In genomic region chr4:77493829-77494551, GRCh38 we compare ENCODE assay signal across 10 cellular contexts.
DNase-seq lines count a peak whose midpoint lies in the region; ATAC-seq and TF ChIP-seq lines count a peak whose summit lies in the region.
"Had no signal": no experiment of that assay in that cellular context is flagged by ENCODE, and none has a peak within 500 bp of the region (broad histone marks: within the 10 kb centered on the region; RNA-seq: fewer than 3 reads in every experiment).

No MANE protein-coding gene starts in this region.

- H3K36me3 ChIP-seq in right lobe of liver, result no peaks in the 10 kb centered on the region
- no peaks in the 10 kb centered on the region for H3K36me3 ChIP-seq in aorta (ENCODE audit: control insufficient read depth in 1 of 2, insufficient read depth in 2 of 2, low read length in 1 of 2)
- H3K36me3 ChIP-seq: right atrium auricular region had no signal

- H3K4me1 ChIP-seq in right lobe of liver, result peaks cover 0 to 40% (median 0%) of the 10 kb centered on the region in 4 donors
- no peaks in the 10 kb centered on the region for H3K4me1 ChIP-seq in aorta (ENCODE audit: control insufficient read depth in 1 of 2, insufficient read depth in 2 of 2, low read length in 2 of 2)
- H3K4me1 ChIP-seq: right atrium auricular region had no signal

- H3K27me3 ChIP-seq in right lobe of liver, result no peaks in the 10 kb centered on the region
- H3K27me3 ChIP-seq in aorta (ENCODE audit: control insufficient read depth in 1 of 2, insufficient read depth in 2 of 2, low read length in 1 of 2), result no peaks in the 10 kb centered on the region
- H3K27me3 ChIP-seq: right atrium auricular region had no signal

- no peak for TF ChIP-seq CTCF in right lobe of liver (IDR thresholded peaks at IDR 0.05)

- no peaks in the 10 kb centered on the region for H3K9me3 Mint-ChIP-seq in activated T-helper 2 cell treated with anti-CD3 and anti-CD28 coated beads, Interferon-gamma antibody, Interleukin-2, Interleukin-4, amounts not matched to agents 10 μg/mL and 5 μg/mL and 100 μg/mL, durations not matched to agents 14 hours and 24 hours and 36 hours

- H3K36me3 Mint-ChIP-seq in activated T-helper 2 cell treated with anti-CD3 and anti-CD28 coated beads, Interferon-gamma antibody, Interleukin-2, Interleukin-4, amounts not matched to agents 10 μg/mL and 5 μg/mL and 100 μg/mL, durations not matched to agents 14 hours and 24 hours and 36 hours (ENCODE audit: low read depth), result no peaks in the 10 kb centered on the region

- 78% methylated on average over 2 of the region's 2 CpGs for WGBS in right lobe of liver (ENCODE audit: insufficient coverage, low coverage, low lambda C conversion rate, missing lambda C conversion rate)
- 82 to 88% methylated on average over 2 of the region's 2 CpGs for WGBS in aorta, 2 donors

- H3K27me3 Mint-ChIP-seq in activated T-helper 2 cell treated with anti-CD3 and anti-CD28 coated beads, Interferon-gamma antibody, Interleukin-2, Interleukin-4, amounts not matched to agents 10 μg/mL and 5 μg/mL and 100 μg/mL, durations not matched to agents 14 hours and 24 hours and 36 hours (ENCODE audit: low read depth), result peaks cover 14% of the 10 kb centered on the region

- no peak overlapping the region for H3K27ac Mint-ChIP-seq in activated T-helper 2 cell treated with anti-CD3 and anti-CD28 coated beads, Interferon-gamma antibody, Interleukin-2, Interleukin-4, amounts not matched to agents 10 μg/mL and 5 μg/mL and 100 μg/mL, durations not matched to agents 14 hours and 24 hours and 36 hours

- H3K27ac ChIP-seq in right lobe of liver, result peak overlapping the region in 2 of 3 donors; percentile 18 to 69
- H3K27ac ChIP-seq in aorta (ENCODE audit: low read depth in 1 of 2, low read length in 2 of 2), result no peak overlapping the region
- H3K27ac ChIP-seq: right atrium auricular region had no signal

- DNase-seq in GOT3 (lab: John Stamatoyannopoulos, UW), result peak; percentile 5
- no peak for DNase-seq in right lobe of liver
- DNase-seq in aorta, result no peak
- no peak for DNase-seq in activated T-helper 2 cell treated with anti-CD3 and anti-CD28 coated beads, Interferon-gamma antibody, Interleukin-2, Interleukin-4, amounts not matched to agents 10 μg/mL and 5 μg/mL and 100 μg/mL, durations not matched to agents 14 hours and 24 hours and 36 hours (ENCODE audit: low spot score)
- no peak for DNase-seq in NK-92 treated with Interleukin-12 subunit alpha and Interleukin-12 subunit beta, amount 100 ng/mL, for 24 hours (lab: John Stamatoyannopoulos, UW)
- DNase-seq: NCI-H187 had no signal

- peak overlapping the region in 2 of 3 donors; percentile 50 to 51 for H3K4me3 ChIP-seq in right lobe of liver
- no peak overlapping the region for H3K4me3 ChIP-seq in aorta (ENCODE audit: low read length in 2 of 2)
- H3K4me3 ChIP-seq: right atrium auricular region had no signal

- no peak overlapping the region for H3K4me3 Mint-ChIP-seq in activated T-helper 2 cell treated with anti-CD3 and anti-CD28 coated beads, Interferon-gamma antibody, Interleukin-2, Interleukin-4, amounts not matched to agents 10 μg/mL and 5 μg/mL and 100 μg/mL, durations not matched to agents 14 hours and 24 hours and 36 hours (ENCODE audit: low read depth)

- TF ChIP-seq POLR2A in right lobe of liver (IDR thresholded peaks at IDR 0.05), result no peak

- ATAC-seq in GM18519 (IDR thresholded peaks at IDR 0.05; ENCODE audit: low FRiP score, unreplicated experiment) (peak; percentile 23), HG03469 (IDR thresholded peaks at IDR 0.05; ENCODE audit: unreplicated experiment) (peak; percentile 43), right lobe of liver (peak; percentile 37 to 91 (median 73)), GM21367 (IDR thresholded peaks at IDR 0.05; ENCODE audit: unreplicated experiment) (no peak), aorta (ENCODE audit: low FRiP score) (no peak)

- no peaks in the 10 kb centered on the region for H3K4me1 Mint-ChIP-seq in activated T-helper 2 cell treated with anti-CD3 and anti-CD28 coated beads, Interferon-gamma antibody, Interleukin-2, Interleukin-4, amounts not matched to agents 10 μg/mL and 5 μg/mL and 100 μg/mL, durations not matched to agents 14 hours and 24 hours and 36 hours (ENCODE audit: low read depth)

- intact Hi-C loops in right lobe of liver (cut with DNase I), result no loop called here
- intact Hi-C loops in aorta (cut with DNase I), result no loop called here
- intact Hi-C loops in activated T-helper 2 cell treated with anti-CD3 and anti-CD28 coated beads, Interferon-gamma antibody, Interleukin-2, Interleukin-4, amounts not matched to agents 10 μg/mL and 5 μg/mL and 100 μg/mL, durations not matched to agents 14 hours and 24 hours and 36 hours (cut with micrococcal nuclease), result no loop called here

- H3K9me3 ChIP-seq in right lobe of liver (no peaks in the 10 kb centered on the region), aorta (ENCODE audit: control insufficient read depth, low read length) (no peaks in the 10 kb centered on the region)
- H3K9me3 ChIP-seq: right atrium auricular region had no signal

Comparison
In these comparisons a context has a peak if more than half of its experiments do, and no peak if none do; other contexts are left out.
1. ATAC-seq: peak in GM18519 (single experiment), HG03469 (single experiment) and right lobe of liver (4 of 4); none in GM21367 (single experiment) and aorta (single experiment).
2. H3K27ac ChIP-seq: peak in right lobe of liver (2 of 3); none in aorta (0 of 2).
3. H3K4me3 ChIP-seq: peak in right lobe of liver (2 of 3); none in aorta (0 of 2).